8 cellular contexts compared by ENCODE assay signal in genomic region chr16:1705688-1706385, GRCh38. TPM values are rescaled to one million over a fixed set of nuclear protein-coding genes. Genes with fewer than 3 reads are reported as not detected.
A peak's percentile ranks its signal among the peaks of the same experiment; 100 is the strongest.
DNase-seq lines count a peak whose midpoint lies in the region; ATAC-seq and TF ChIP-seq lines count a peak whose summit lies in the region.

A gene with protein sequence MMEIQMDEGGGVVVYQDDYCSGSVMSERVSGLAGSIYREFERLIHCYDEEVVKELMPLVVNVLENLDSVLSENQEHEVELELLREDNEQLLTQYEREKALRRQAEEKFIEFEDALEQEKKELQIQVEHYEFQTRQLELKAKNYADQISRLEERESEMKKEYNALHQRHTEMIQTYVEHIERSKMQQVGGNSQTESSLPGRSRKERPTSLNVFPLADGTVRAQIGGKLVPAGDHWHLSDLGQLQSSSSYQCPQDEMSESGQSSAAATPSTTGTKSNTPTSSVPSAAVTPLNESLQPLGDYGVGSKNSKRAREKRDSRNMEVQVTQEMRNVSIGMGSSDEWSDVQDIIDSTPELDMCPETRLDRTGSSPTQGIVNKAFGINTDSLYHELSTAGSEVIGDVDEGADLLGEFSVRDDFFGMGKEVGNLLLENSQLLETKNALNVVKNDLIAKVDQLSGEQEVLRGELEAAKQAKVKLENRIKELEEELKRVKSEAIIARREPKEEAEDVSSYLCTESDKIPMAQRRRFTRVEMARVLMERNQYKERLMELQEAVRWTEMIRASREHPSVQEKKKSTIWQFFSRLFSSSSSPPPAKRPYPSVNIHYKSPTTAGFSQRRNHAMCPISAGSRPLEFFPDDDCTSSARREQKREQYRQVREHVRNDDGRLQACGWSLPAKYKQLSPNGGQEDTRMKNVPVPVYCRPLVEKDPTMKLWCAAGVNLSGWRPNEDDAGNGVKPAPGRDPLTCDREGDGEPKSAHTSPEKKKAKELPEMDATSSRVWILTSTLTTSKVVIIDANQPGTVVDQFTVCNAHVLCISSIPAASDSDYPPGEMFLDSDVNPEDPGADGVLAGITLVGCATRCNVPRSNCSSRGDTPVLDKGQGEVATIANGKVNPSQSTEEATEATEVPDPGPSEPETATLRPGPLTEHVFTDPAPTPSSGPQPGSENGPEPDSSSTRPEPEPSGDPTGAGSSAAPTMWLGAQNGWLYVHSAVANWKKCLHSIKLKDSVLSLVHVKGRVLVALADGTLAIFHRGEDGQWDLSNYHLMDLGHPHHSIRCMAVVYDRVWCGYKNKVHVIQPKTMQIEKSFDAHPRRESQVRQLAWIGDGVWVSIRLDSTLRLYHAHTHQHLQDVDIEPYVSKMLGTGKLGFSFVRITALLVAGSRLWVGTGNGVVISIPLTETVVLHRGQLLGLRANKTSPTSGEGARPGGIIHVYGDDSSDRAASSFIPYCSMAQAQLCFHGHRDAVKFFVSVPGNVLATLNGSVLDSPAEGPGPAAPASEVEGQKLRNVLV (N-terminal part only) (plus strand): TSS chr16:1706195. CDS start chr16:1706340, 145 bp downstream.

- ATAC-seq in GM18868 (IDR thresholded peaks at IDR 0.05; ENCODE audit: unreplicated experiment) = peak; percentile 79
- peak; percentile 72 for ATAC-seq in HG03103 (IDR thresholded peaks at IDR 0.05; ENCODE audit: low read depth, unreplicated experiment)

- H3K27ac ChIP-seq in WERI-Rb-1 = peak within 1 kb of the TSS; percentile 92
- H3K27ac ChIP-seq in mammary epithelial cell (ENCODE audit: insufficient read depth, low read depth, low read length) = peak within 1 kb of the TSS; percentile 86

- H3K4me1 Mint-ChIP-seq in immature natural killer cell = peaks cover 41 to 47% of the 10 kb centered on the region in 2 donors

- DNase-seq in AG04449 (ENCODE audit: low read depth, low spot score) (no peak), NCI-H2171 (lab: John Stamatoyannopoulos, UW) (peak; percentile 88), WERI-Rb-1 (peak; percentile 87), mammary epithelial cell (peak; percentile 90), immature natural killer cell (peak; percentile 98 to 99 (median 98)), smooth muscle cell of the brain vasculature (ENCODE audit: low read depth, low spot score) (peak; percentile 72)

- peak within 1 kb of the TSS; percentile 97 to 99 (median 97) for H3K27ac Mint-ChIP-seq in immature natural killer cell

- dilution Hi-C loops in mammary epithelial cell (cut with HindIII; ENCODE audit: low sequenced_read_pairs) = no loop called here

- peaks cover 6 to 20% (median 15%) of the 10 kb centered on the region in 3 donors for H3K27me3 Mint-ChIP-seq in immature natural killer cell (ENCODE audit: low read depth in 3 of 3)

- H3K27me3 ChIP-seq in WERI-Rb-1 (ENCODE audit: insufficient read depth, low read depth, severe bottlenecking) = no peaks in the 10 kb centered on the region
- no peaks in the 10 kb centered on the region for H3K27me3 ChIP-seq in mammary epithelial cell (ENCODE audit: insufficient read depth, low read length)

- no peaks in the 10 kb centered on the region for H3K9me3 ChIP-seq in WERI-Rb-1 (ENCODE audit: severe bottlenecking)
- H3K9me3 ChIP-seq in mammary epithelial cell (replicated peaks; ENCODE audit: insufficient read depth, low read length) = no peaks in the 10 kb centered on the region

- TF ChIP-seq CTCF in AG04449 (IDR thresholded peaks at IDR 0.05; ENCODE audit: insufficient read depth, low read length, missing control alignments) (peak; percentile 72), WERI-Rb-1 (IDR thresholded peaks at IDR 0.05; ENCODE audit: low read depth, low read length) (peak; percentile 82), mammary epithelial cell (conservative IDR thresholded peaks at IDR 0.05 in 1 of 2, IDR thresholded peaks at IDR 0.05 in 1 of 2; ENCODE audit: extremely low read depth in 1 of 2, insufficient read depth in 1 of 2, low read depth in 1 of 2, low read length in 2 of 2) (peak; percentile 70 to 79)

- peak within 1 kb of the TSS; percentile 89 for H3K4me2 ChIP-seq in mammary epithelial cell (ENCODE audit: insufficient read depth, low read depth, low read length)

- H3K4me3 ChIP-seq in AG04449 (ENCODE audit: low read depth, low read length) (peak within 1 kb of the TSS; percentile 99), WERI-Rb-1 (ENCODE audit: low read depth, low read length) (peak within 1 kb of the TSS; percentile 83), mammary epithelial cell (replicated peaks in 1 of 3; ENCODE audit: insufficient read depth in 1 of 3, low read depth in 2 of 3, low read length in 3 of 3) (peak within 1 kb of the TSS; percentile 57 to 100 (median 87))

- H3K36me3 Mint-ChIP-seq in immature natural killer cell = peaks cover 0 to 4% (median 0%) of the 10 kb centered on the region in 3 donors

- H3K9me3 Mint-ChIP-seq in immature natural killer cell = peaks cover 0 to 1% (median 0%) of the 10 kb centered on the region in 6 donors

- no TSS peak for BruUV-seq in mammary epithelial cell (replicated peaks; lab: Mats Ljungman, UMichigan)

- 2% methylated on average over 13 of the region's 79 CpGs for WGBS in mammary epithelial cell (ENCODE audit: low coverage, missing lambda C conversion rate)

- H3K79me2 ChIP-seq in mammary epithelial cell (ENCODE audit: insufficient read depth, low read length) = peaks cover 50% of the 10 kb centered on the region

- CTCF ChIA-PET in AG04449 (lab: Yijun Ruan, JAX) (interaction anchor here (0.7 to 5.1 kb wide), 36 partner anchors 8 to 286 kb away, joined by 3 to 66 read pairs (median 4); partner anchors contain the start of genes EME2, JPT2, MRPS34 and NME3), mammary epithelial cell (lab: Charles Lee; ENCODE audit: low non-redundant PET) (interaction anchor here (0.6 to 1.2 kb wide), 11 partner anchors 15 to 363 kb away, joined by 3 to 11 read pairs (median 5); partner anchors contain the start of genes IGFALS, JPT2 and NUBP2)

- H3K9ac ChIP-seq in mammary epithelial cell (ENCODE audit: insufficient read depth, low read length) = peak within 1 kb of the TSS; percentile 85

- H3K4me1 ChIP-seq in mammary epithelial cell (ENCODE audit: insufficient read depth, low read length) = peaks cover 24% of the 10 kb centered on the region

- peak within 1 kb of the TSS; percentile 96 for H2AFZ ChIP-seq in mammary epithelial cell (ENCODE audit: low read depth, low read length)

- in situ Hi-C loops in mammary epithelial cell (cut with MboI; ENCODE audit: low sequenced_read_pairs in 2 of 2) = loop anchor here in 1 of 2 donors (10.0 kb wide), 1 partner anchor 91 kb away; the partner anchor contains the start of genes CRAMP1 and IFT140

- H3K36me3 ChIP-seq in WERI-Rb-1 = peaks cover 32% of the 10 kb centered on the region
- peaks cover 5% of the 10 kb centered on the region for H3K36me3 ChIP-seq in mammary epithelial cell (ENCODE audit: insufficient read depth, low read length)

- peak within 1 kb of the TSS; percentile 96 to 100 (median 99) for H3K4me3 Mint-ChIP-seq in immature natural killer cell

- POLR2A ChIA-PET in AG04449 (lab: Yijun Ruan, JAX) = interaction anchor here (0.9 to 1.6 kb wide), 6 partner anchors 28 to 95 kb away, joined by 3 to 8 read pairs (median 5); partner anchors contain the start of genes EME2, IFT140, JPT2 and MRPS34

- H4K20me1 ChIP-seq in mammary epithelial cell (ENCODE audit: insufficient read depth, low read length) = no peaks in the 10 kb centered on the region

- intact Hi-C loops in mammary epithelial cell (cut with micrococcal nuclease) = loop anchor here (1.0 to 5.0 kb wide), 5 partner anchors 15 to 344 kb away; partner anchors contain the start of genes CRAMP1, IFT140, JPT2 and UQCC4

RNA-seq across cellular contexts. Expression of the gene that starts here (rescaled TPM):
- total RNA-seq in mammary epithelial cell = 10 to 100 TPM; 45.2 to 51.2 TPM
- polyA plus RNA-seq in mammary epithelial cell (11.5 TPM), immature natural killer cell (1 to 10 TPM in 1 of 3 donors, under 1 TPM in 2; 0.55 to 3.8 (median 0.57) TPM)
- polyA minus RNA-seq in mammary epithelial cell = 43.1 TPM
